Comparison of ENCODE assay signal across 12 cellular contexts in the genomic region with DNA sequence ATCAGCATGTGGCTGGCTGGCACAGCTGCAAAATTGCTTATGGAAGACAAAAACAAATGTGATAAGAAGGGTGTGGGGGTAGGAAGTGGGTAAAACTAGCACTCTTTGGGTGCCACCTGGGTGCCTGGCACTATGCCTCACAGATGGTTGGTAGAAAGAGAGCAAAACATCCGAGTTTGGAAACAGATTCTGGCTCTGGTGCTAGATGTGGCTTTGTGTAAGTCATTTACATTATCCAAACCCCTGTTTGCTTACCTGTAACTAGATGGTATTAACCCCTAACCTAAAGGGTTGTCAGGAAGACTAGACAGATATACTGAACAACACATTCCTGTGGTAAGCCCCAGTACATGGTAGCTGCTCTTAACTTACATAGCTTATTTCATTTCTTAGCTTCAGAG.
DNase-seq lines count a peak whose midpoint lies in the region; ATAC-seq and TF ChIP-seq lines count a peak whose summit lies in the region.
"Had no signal": no experiment of that assay in that cellular context is flagged by ENCODE, and none has a peak within 500 bp of the region (broad histone marks: within the 10 kb centered on the region; RNA-seq: fewer than 3 reads in every experiment).

No MANE protein-coding gene starts in this region.

- H3K4me1 ChIP-seq in endodermal cell (ENCODE audit: control insufficient read depth, insufficient read depth, low read length) (no peaks in the 10 kb centered on the region), neuron (ENCODE audit: insufficient read depth, low read length) (peaks cover 11% of the 10 kb centered on the region)

- H3K9ac ChIP-seq in endodermal cell (ENCODE audit: extremely low read depth, low read length, poor library complexity, severe bottlenecking) = no peak overlapping the region

- peak overlapping the region; percentile 84 for H3K4me3 ChIP-seq in endodermal cell (ENCODE audit: low read length)
- peak overlapping the region; percentile 71 for H3K4me3 ChIP-seq in neuron (ENCODE audit: low read length)

- H3K4me1 Mint-ChIP-seq in endodermal cell = peaks cover 9% of the 10 kb centered on the region

- no peak overlapping the region for H3K27ac ChIP-seq in endodermal cell (ENCODE audit: low read depth, low read length)
- H3K27ac ChIP-seq: 22Rv1 had no signal

- ATAC-seq in GM19452 (IDR thresholded peaks at IDR 0.05; ENCODE audit: unreplicated experiment) = no peak
- no peak for ATAC-seq in HG02678 (IDR thresholded peaks at IDR 0.05; ENCODE audit: unreplicated experiment)

- H3K36me3 ChIP-seq in endodermal cell (ENCODE audit: control insufficient read depth, insufficient read depth, low read length) (no peaks in the 10 kb centered on the region), neuron (ENCODE audit: insufficient read depth, low read length) (no peaks in the 10 kb centered on the region)

- no peak for TF ChIP-seq CTCF in endodermal cell (conservative IDR thresholded peaks at IDR 0.05)

- DNase-seq in NCI-H1092 treated with DMSO at 0.1 percent for 48 hours (lab: John Stamatoyannopoulos, UW) = peak; percentile 30
- no peak for DNase-seq in NCI-H1092 (lab: John Stamatoyannopoulos, UW)
- DNase-seq in NAMALWA (ENCODE audit: low spot score) = peak; percentile 70
- DNase-seq in endodermal cell = peak; percentile 34
- DNase-seq in HT-29 (ENCODE audit: low spot score) = no peak
- DNase-seq: effector CD4-positive, alpha-beta T cell; NCI-H2171 treated with DMSO at 0.1 percent for 48 hours; stimulated activated naive CD4-positive, alpha-beta T cell treated with Interleukin-2 at 50 U/mL for 16 hours had no signal

- H3K36me3 Mint-ChIP-seq in endodermal cell (ENCODE audit: low read depth) = no peaks in the 10 kb centered on the region

- 58 to 67% methylated on average over 1 of the region's 1 CpG for WGBS in endodermal cell (ENCODE audit: insufficient coverage in 1 of 2, insufficient read length in 1 of 2), 2 experiments

- H3K27me3 ChIP-seq in endodermal cell (ENCODE audit: control insufficient read depth, insufficient read depth, low read length, poor library complexity, severe bottlenecking) (no peaks in the 10 kb centered on the region), neuron (ENCODE audit: insufficient read depth, low read length) (peaks cover 20% of the 10 kb centered on the region)

- no peak overlapping the region for H2AFZ ChIP-seq in neuron (ENCODE audit: low read depth, low read length)

- H3K9me3 ChIP-seq in endodermal cell (ENCODE audit: control insufficient read depth, low read length) (no peaks in the 10 kb centered on the region), neuron (ENCODE audit: low read length) (no peaks in the 10 kb centered on the region)

- H3K9me3 Mint-ChIP-seq in endodermal cell = no peaks in the 10 kb centered on the region

- H3K27ac Mint-ChIP-seq in endodermal cell = no peak overlapping the region

- H3K4me3 Mint-ChIP-seq in endodermal cell = peak overlapping the region; percentile 65

- H3K27me3 Mint-ChIP-seq in endodermal cell (ENCODE audit: insufficient read depth) = peaks cover 12% of the 10 kb centered on the region

Comparison
In these comparisons a context has a peak if more than half of its experiments do, and no peak if none do; other contexts are left out.
1. DNase-seq: peak in NCI-H1092 treated with DMSO at 0.1 percent for 48 hours (single experiment), NAMALWA (single experiment) and endodermal cell (single experiment); none in NCI-H1092 (single experiment) and HT-29 (single experiment).